ENCODE assay signal across 8 cellular contexts in genomic region chr20:3781153-3781910, GRCh38. TPM values are rescaled to one million over a fixed set of nuclear protein-coding genes. Genes with fewer than 3 reads are reported as not detected.
DNase-seq lines count a peak whose midpoint lies in the region; ATAC-seq and TF ChIP-seq lines count a peak whose summit lies in the region.

TSS of gene SPEF1 (minus strand) at chr20:3781448. CDS start at chr20:3781287, 161 bp downstream.

- peak; percentile 41 to 60 for ATAC-seq in activated CD4-positive, CD25-positive, alpha-beta regulatory T cell treated with anti-CD3 and anti-CD28 coated beads, Interleukin-2, amount 50 U/mL, for 24 hours

- H3K9ac ChIP-seq in skeletal muscle tissue (ENCODE audit: low read depth in 1 of 3, low read length in 3 of 3): peak within 1 kb of the TSS in 2 of 3 donors; percentile 61 to 67

- peak within 1 kb of the TSS; percentile 19 for H3K27ac ChIP-seq in skeletal muscle tissue (ENCODE audit: low read depth, low read length)

- DNase-seq in activated CD4-positive, CD25-positive, alpha-beta regulatory T cell treated with anti-CD3 and anti-CD28 coated beads, Interleukin-2, amount 50 U/mL, for 72 hours: no peak
- peak; percentile 92 for DNase-seq in HFF-Myc (ENCODE audit: extremely low read depth, low read depth)
- DNase-seq in NCI-H1417 treated with DMSO at 0.1 percent for 48 hours (lab: John Stamatoyannopoulos, UW): peak; percentile 81
- DNase-seq in SKM-1 (lab: John Stamatoyannopoulos, UW; ENCODE audit: unreplicated experiment): peak; percentile 62
- peak; percentile 98 for DNase-seq in cerebellar cortex (ENCODE audit: low spot score)
- DNase-seq in inferior parietal cortex (ENCODE audit: extremely low spot score): peak; percentile 94

- peak; percentile 69 for TF ChIP-seq CTCF in HFF-Myc (IDR thresholded peaks at IDR 0.05; ENCODE audit: low read depth, low read length, missing control alignments)

- no peaks in the 10 kb centered on the region for H3K9me3 ChIP-seq in skeletal muscle tissue (ENCODE audit: control insufficient read depth in 3 of 3, low read length in 3 of 3)

- H3K36me3 ChIP-seq in skeletal muscle tissue (ENCODE audit: control insufficient read depth in 3 of 3, insufficient read depth in 3 of 3, low read length in 3 of 3): peaks cover 0 to 5% (median 5%) of the 10 kb centered on the region in 3 donors

- H3K4me3 ChIP-seq in HFF-Myc (replicated peaks; ENCODE audit: low read depth, low read length) (peak within 1 kb of the TSS; percentile 41), skeletal muscle tissue (ENCODE audit: low read length in 3 of 3) (peak within 1 kb of the TSS; percentile 70 to 87 (median 73))

- H3K4me1 ChIP-seq in skeletal muscle tissue (ENCODE audit: control insufficient read depth in 3 of 3, insufficient read depth in 3 of 3, low read length in 3 of 3): peaks cover 43 to 66% (median 45%) of the 10 kb centered on the region in 3 donors

- H3K27me3 ChIP-seq in skeletal muscle tissue (ENCODE audit: control insufficient read depth in 3 of 3, insufficient read depth in 3 of 3, low read length in 3 of 3): peaks cover 17 to 22% (median 22%) of the 10 kb centered on the region in 3 donors

RNA-seq across cellular contexts. Expression of gene SPEF1, which starts in this region (rescaled TPM):
- not detected for total RNA-seq in skeletal muscle tissue
